Comparison of ENCODE assay signal across 1 cellular context in the genomic region with DNA sequence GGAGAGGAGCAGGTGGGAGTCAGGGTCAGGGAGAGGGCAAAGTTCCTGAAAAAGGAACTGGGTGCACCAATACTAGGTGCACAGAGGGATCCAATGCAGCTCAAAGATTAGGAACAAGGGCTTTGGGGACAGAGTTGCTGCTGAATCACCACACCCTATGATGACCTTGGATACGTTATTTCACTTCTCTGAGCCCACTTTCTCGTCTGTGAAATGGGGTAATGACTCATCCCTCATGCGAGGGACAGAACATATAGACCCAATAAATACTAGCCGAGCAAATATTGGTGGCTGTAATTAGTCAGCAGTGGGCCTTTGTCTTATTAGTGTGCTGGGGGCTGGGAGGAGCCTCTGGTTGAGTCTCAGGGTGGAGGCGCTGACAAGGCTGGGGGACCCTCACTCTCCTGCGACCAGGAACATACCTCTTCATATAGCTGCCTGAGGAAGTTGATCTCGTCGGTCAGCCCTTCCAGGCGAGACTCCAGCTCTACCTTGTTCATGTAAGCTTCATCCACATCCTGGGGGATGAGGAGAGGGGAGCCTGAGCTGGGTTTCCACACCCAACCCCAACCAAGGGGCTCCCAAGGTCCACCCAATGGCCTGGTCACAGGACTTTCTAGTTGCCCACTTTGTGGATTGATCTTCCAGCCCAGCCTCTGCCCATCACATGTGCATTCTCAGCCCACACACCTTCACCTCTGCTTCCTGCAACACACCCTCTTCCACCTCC.
TF ChIP-seq lines count a peak whose summit lies in the region.

No MANE protein-coding gene starts in this region.

TF ChIP-seq in HepG2, 621 proteins besides CTCF, POLR2A, EP300 and RAD21:
- TF ChIP-seq, protein P1, sequence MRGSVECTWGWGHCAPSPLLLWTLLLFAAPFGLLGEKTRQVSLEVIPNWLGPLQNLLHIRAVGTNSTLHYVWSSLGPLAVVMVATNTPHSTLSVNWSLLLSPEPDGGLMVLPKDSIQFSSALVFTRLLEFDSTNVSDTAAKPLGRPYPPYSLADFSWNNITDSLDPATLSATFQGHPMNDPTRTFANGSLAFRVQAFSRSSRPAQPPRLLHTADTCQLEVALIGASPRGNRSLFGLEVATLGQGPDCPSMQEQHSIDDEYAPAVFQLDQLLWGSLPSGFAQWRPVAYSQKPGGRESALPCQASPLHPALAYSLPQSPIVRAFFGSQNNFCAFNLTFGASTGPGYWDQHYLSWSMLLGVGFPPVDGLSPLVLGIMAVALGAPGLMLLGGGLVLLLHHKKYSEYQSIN (CRISPR knock-in tag; IDR thresholded peaks at IDR 0.05; ENCODE audit: borderline replicate concordance): no peak
- TF ChIP-seq ARID2 (CRISPR knock-in tag; IDR thresholded peaks at IDR 0.05; ENCODE audit: borderline replicate concordance): no peak
- no peak for TF ChIP-seq SMARCE1 (IDR thresholded peaks at IDR 0.05; ENCODE audit: borderline replicate concordance)
- TF ChIP-seq, protein P2, sequence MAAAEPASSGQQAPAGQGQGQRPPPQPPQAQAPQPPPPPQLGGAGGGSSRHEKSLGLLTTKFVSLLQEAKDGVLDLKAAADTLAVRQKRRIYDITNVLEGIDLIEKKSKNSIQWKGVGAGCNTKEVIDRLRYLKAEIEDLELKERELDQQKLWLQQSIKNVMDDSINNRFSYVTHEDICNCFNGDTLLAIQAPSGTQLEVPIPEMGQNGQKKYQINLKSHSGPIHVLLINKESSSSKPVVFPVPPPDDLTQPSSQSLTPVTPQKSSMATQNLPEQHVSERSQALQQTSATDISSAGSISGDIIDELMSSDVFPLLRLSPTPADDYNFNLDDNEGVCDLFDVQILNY (CRISPR knock-in tag; conservative IDR thresholded peaks at IDR 0.05): no peak
- TF ChIP-seq ZNF629 (CRISPR knock-in tag; conservative IDR thresholded peaks at IDR 0.05): peak; percentile 47; the same call in 1 of the 2 replicates
- TF ChIP-seq, protein P3, sequence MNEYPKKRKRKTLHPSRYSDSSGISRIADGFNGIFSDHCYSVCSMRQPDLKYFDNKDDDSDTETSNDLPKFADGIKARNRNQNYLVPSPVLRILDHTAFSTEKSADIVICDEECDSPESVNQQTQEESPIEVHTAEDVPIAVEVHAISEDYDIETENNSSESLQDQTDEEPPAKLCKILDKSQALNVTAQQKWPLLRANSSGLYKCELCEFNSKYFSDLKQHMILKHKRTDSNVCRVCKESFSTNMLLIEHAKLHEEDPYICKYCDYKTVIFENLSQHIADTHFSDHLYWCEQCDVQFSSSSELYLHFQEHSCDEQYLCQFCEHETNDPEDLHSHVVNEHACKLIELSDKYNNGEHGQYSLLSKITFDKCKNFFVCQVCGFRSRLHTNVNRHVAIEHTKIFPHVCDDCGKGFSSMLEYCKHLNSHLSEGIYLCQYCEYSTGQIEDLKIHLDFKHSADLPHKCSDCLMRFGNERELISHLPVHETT (CRISPR knock-in tag; conservative IDR thresholded peaks at IDR 0.05): no peak
- peak; percentile 7 for TF ChIP-seq RBM22 (optimal IDR thresholded peaks at IDR 0.05; ENCODE audit: low read length)
- TF ChIP-seq HNRNPH1 (optimal IDR thresholded peaks at IDR 0.05; ENCODE audit: low read depth, low read length): peak; percentile 33
- TF ChIP-seq, protein P4, sequence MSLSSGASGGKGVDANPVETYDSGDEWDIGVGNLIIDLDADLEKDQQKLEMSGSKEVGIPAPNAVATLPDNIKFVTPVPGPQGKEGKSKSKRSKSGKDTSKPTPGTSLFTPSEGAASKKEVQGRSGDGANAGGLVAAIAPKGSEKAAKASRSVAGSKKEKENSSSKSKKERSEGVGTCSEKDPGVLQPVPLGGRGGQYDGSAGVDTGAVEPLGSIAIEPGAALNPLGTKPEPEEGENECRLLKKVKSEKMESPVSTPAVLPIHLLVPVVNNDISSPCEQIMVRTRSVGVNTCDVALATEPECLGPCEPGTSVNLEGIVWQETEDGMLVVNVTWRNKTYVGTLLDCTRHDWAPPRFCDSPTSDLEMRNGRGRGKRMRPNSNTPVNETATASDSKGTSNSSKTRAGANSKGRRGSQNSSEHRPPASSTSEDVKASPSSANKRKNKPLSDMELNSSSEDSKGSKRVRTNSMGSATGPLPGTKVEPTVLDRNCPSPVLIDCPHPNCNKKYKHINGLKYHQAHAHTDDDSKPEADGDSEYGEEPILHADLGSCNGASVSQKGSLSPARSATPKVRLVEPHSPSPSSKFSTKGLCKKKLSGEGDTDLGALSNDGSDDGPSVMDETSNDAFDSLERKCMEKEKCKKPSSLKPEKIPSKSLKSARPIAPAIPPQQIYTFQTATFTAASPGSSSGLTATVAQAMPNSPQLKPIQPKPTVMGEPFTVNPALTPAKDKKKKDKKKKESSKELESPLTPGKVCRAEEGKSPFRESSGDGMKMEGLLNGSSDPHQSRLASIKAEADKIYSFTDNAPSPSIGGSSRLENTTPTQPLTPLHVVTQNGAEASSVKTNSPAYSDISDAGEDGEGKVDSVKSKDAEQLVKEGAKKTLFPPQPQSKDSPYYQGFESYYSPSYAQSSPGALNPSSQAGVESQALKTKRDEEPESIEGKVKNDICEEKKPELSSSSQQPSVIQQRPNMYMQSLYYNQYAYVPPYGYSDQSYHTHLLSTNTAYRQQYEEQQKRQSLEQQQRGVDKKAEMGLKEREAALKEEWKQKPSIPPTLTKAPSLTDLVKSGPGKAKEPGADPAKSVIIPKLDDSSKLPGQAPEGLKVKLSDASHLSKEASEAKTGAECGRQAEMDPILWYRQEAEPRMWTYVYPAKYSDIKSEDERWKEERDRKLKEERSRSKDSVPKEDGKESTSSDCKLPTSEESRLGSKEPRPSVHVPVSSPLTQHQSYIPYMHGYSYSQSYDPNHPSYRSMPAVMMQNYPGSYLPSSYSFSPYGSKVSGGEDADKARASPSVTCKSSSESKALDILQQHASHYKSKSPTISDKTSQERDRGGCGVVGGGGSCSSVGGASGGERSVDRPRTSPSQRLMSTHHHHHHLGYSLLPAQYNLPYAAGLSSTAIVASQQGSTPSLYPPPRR (CRISPR knock-in tag; IDR thresholded peaks at IDR 0.05; ENCODE audit: borderline replicate concordance): no peak
- TF ChIP-seq ZFP36 (IDR thresholded peaks at IDR 0.05; ENCODE audit: borderline replicate concordance, low read depth, low read length, partially characterized antibody): no peak
- TF ChIP-seq POLR2AphosphoS2 (IDR thresholded peaks at IDR 0.05; ENCODE audit: low read depth, low read length): 0 out of 2 replicates have a peak, but pooled peaks have one; percentile 45
- peak; percentile 44 for TF ChIP-seq POLR2G (IDR thresholded peaks at IDR 0.05; ENCODE audit: low read depth, low read length)
- no peak for TF ChIP-seq ZNF720 (CRISPR knock-in tag; IDR thresholded peaks at IDR 0.05)
- TF ChIP-seq FOSL2 (CRISPR knock-in tag; IDR thresholded peaks at IDR 0.05): peak; percentile 46; the same call in 1 of the 2 replicates
- no peak for TF ChIP-seq TOPORS (CRISPR knock-in tag; IDR thresholded peaks at IDR 0.05)
- TF ChIP-seq MEIS1 (CRISPR knock-in tag; IDR thresholded peaks at IDR 0.05; ENCODE audit: borderline replicate concordance): no peak
- TF ChIP-seq MBD4 (IDR thresholded peaks at IDR 0.05; ENCODE audit: borderline replicate concordance, low read length): no peak
- no peak for TF ChIP-seq ZNF781 (CRISPR knock-in tag; IDR thresholded peaks at IDR 0.05; ENCODE audit: borderline replicate concordance, not compliant biosample characterization)
